Comparison of ENCODE assay signal across 8 cellular contexts in genomic region chr21:29299046-29299905, GRCh38. TPM values are rescaled to one million over a fixed set of nuclear protein-coding genes. Genes with fewer than 3 reads are reported as not detected.
DNase-seq lines count a peak whose midpoint lies in the region; ATAC-seq and TF ChIP-seq lines count a peak whose summit lies in the region.

No MANE protein-coding gene starts in this region.

- H3K36me3 ChIP-seq in A673 (ENCODE audit: insufficient read depth, low read length, poor library complexity, severe bottlenecking) (no peaks in the 10 kb centered on the region), gastroesophageal sphincter (no peaks in the 10 kb centered on the region)

- DNase-seq in A673 (ENCODE audit: low spot score) (peak; percentile 71), RWPE1 (ENCODE audit: low spot score) (peak; percentile 49), nucleus accumbens (lab: John Stamatoyannopoulos, UW) (peak in 40 of 56 donors; percentile 14 to 77 (median 42)), superior temporal gyrus (ENCODE audit: extremely low spot score) (peak; percentile 73)
- DNase-seq in activated gamma-delta T cell treated with anti-CD3 and anti-CD28 coated beads, Interleukin-2, amount 50 U/mL, for 16 hours (ENCODE audit: low read depth) = peak; percentile 60

- intact Hi-C loops in A673 (cut with micrococcal nuclease; ENCODE audit: unreplicated experiment) = loop anchor here (2.0 kb wide), 2 partner anchors 102 to 134 kb away; no protein-coding TSS in a partner anchor

- H3K4me3 ChIP-seq in A673 (ENCODE audit: low read depth, low read length, poor library complexity, severe bottlenecking) (peak overlapping the region; percentile 81), gastroesophageal sphincter (peak overlapping the region; percentile 67 to 95)

- no peaks in the 10 kb centered on the region for H3K9me3 ChIP-seq in A673 (ENCODE audit: low read depth, low read length, poor library complexity, severe bottlenecking)
- no peaks in the 10 kb centered on the region for H3K9me3 ChIP-seq in gastroesophageal sphincter

- CTCF ChIA-PET in A673 (lab: Charles Lee) (no interaction called here), RWPE1 (lab: Yijun Ruan, JAX) (interaction anchor here (0.6 to 0.9 kb wide), 4 partner anchors 112 to 290 kb away, joined by 3 to 6 read pairs (median 4); no protein-coding TSS in a partner anchor)

- H3K4me1 ChIP-seq in A673 (ENCODE audit: insufficient read depth, low read length, poor library complexity, severe bottlenecking) = peaks cover 47% of the 10 kb centered on the region
- H3K4me1 ChIP-seq in gastroesophageal sphincter = peaks cover 0 to 56% (median 18%) of the 10 kb centered on the region in 3 donors

- ATAC-seq in GM18861 (IDR thresholded peaks at IDR 0.05; ENCODE audit: unreplicated experiment) (peak; percentile 5), HG03442 (IDR thresholded peaks at IDR 0.05; ENCODE audit: unreplicated experiment) (peak; percentile 27), gastroesophageal sphincter (peak; percentile 71)

- H3K27ac ChIP-seq in A673 (ENCODE audit: low read depth, low read length, poor library complexity, severe bottlenecking) (peak overlapping the region; percentile 90), RWPE1 (peak overlapping the region; percentile 96), gastroesophageal sphincter (peak overlapping the region; percentile 68 to 98 (median 96))

- TF ChIP-seq CTCF in A673 (conservative IDR thresholded peaks at IDR 0.05; ENCODE audit: low read depth, low read length) (no peak), RWPE1 (conservative IDR thresholded peaks at IDR 0.05; ENCODE audit: low read depth) (no peak), gastroesophageal sphincter (IDR thresholded peaks at IDR 0.05) (peak in 1 of 4 experiments; percentile 8)

- no peak for TF ChIP-seq POLR2A in gastroesophageal sphincter (IDR thresholded peaks at IDR 0.05)

- no peak for TF ChIP-seq EP300 in gastroesophageal sphincter (IDR thresholded peaks at IDR 0.05)

- TSS peak; percentile 38 for BruUV-seq in A673 (replicated peaks; lab: Mats Ljungman, UMichigan)

- 0% methylated on average over 12 to 15 of the region's 75 CpGs for WGBS in gastroesophageal sphincter (ENCODE audit: low coverage in 1 of 2), 2 donors

- H3K27me3 ChIP-seq in A673 (replicated peaks; ENCODE audit: insufficient read depth, low read depth, low read length, poor library complexity) = no peaks in the 10 kb centered on the region
- H3K27me3 ChIP-seq in gastroesophageal sphincter = no peaks in the 10 kb centered on the region

- POLR2A ChIA-PET in A673 (lab: Charles Lee; ENCODE audit: low non-redundant PET) = interaction anchor here (0.6 kb wide), 3 partner anchors 67 to 160 kb away, joined by 3 to 4 read pairs (median 4); no protein-coding TSS in a partner anchor
- POLR2A ChIA-PET in RWPE1 (lab: Yijun Ruan, JAX; ENCODE audit: low non-redundant PET) = no interaction called here

RNA-seq across cellular contexts. Expression of gene BACH1, which starts 0.6 kb away (rescaled TPM):
- total RNA-seq in A673 (2021) (99.5 and 103 TPM in 2 replicates), gastroesophageal sphincter (10 to 100 TPM; 43.6 to 60.9 (median 52.3) TPM)

Comparison
In these comparisons a context has a peak if more than half of its experiments do, and no peak if none do; other contexts are left out.
1. Peak in every context shown above with its lines: DNase-seq, ATAC-seq, H3K4me3 ChIP-seq and H3K27ac ChIP-seq.
2. ATAC-seq: peak in every context shown above with its lines; median percentile 71 in gastroesophageal sphincter; 27 in HG03442; 5 in GM18861.